In the genomic region with DNA sequence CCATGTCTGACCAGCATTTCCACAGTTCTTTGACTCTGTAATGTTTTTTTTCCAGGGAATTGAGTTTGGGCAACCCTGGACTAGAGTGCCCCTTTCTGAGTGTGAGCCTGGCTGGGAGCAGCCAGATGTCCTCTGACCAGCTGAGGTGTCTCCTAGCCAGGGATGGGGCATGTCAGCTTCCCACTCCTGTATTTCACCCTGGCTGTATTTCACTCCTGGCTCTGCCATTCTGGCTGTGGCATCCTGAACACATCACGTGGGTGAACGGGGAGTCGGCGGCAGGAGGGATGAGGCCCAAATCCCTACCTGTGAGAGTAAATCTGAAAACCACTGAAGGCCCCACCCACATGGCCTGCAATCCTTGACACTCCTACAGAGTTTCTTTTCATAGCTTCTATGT, we compare ENCODE assay signal across 8 cellular contexts. TPM values are rescaled to one million over a fixed set of nuclear protein-coding genes. Genes with fewer than 3 reads are reported as not detected.
DNase-seq lines count a peak whose midpoint lies in the region; ATAC-seq and TF ChIP-seq lines count a peak whose summit lies in the region.

No MANE protein-coding gene starts in this region.

- DNase-seq in Jurkat, Clone E6-1 (ENCODE audit: low read depth, low spot score): no peak
- DNase-seq in osteoblast (ENCODE audit: insufficient read length, low spot score, missing footprints) (no peak), T-helper 9 cell (no peak), NCI-H446 (lab: John Stamatoyannopoulos, UW) (no peak)

- peak overlapping the region; percentile 83; the same call in 1 of the 2 replicates for H3K27ac ChIP-seq in C4-2B
- H3K27ac ChIP-seq in cingulate gyrus (ENCODE audit: low read depth, low read length): peak overlapping the region; percentile 39
- peak overlapping the region; percentile 8 for H3K27ac ChIP-seq in osteoblast (ENCODE audit: low read depth, low read length)

- H3K4me3 ChIP-seq in Jurkat, Clone E6-1 (ENCODE audit: low read length): peak overlapping the region; percentile 33
- H3K4me3 ChIP-seq in osteoblast (ENCODE audit: insufficient read depth, low read length): no peak overlapping the region

- H4K20me1 ChIP-seq in osteoblast (ENCODE audit: insufficient read depth, low read length): no peaks in the 10 kb centered on the region

- H3K4me1 ChIP-seq in osteoblast (ENCODE audit: insufficient read depth, low read length): peaks cover 28% of the 10 kb centered on the region

- H3K27me3 ChIP-seq in osteoblast (ENCODE audit: insufficient read depth, low read length): no peaks in the 10 kb centered on the region

- peaks cover 30% of the 10 kb centered on the region for H3K36me3 ChIP-seq in osteoblast (ENCODE audit: insufficient read depth, low read length)

- H3K4me2 ChIP-seq in osteoblast (ENCODE audit: insufficient read depth, low read length): no peak overlapping the region

- no peak overlapping the region for H2AFZ ChIP-seq in osteoblast (ENCODE audit: low read length)

- H3K9me3 ChIP-seq in osteoblast (ENCODE audit: low read depth, low read length): no peaks in the 10 kb centered on the region

- no peak for ATAC-seq in HG02973 (IDR thresholded peaks at IDR 0.05; ENCODE audit: unreplicated experiment)
- no peak for ATAC-seq in GM21786 (IDR thresholded peaks at IDR 0.05; ENCODE audit: unreplicated experiment)

- TF ChIP-seq CTCF in C4-2B (conservative IDR thresholded peaks at IDR 0.05): no peak
- TF ChIP-seq CTCF in osteoblast (IDR thresholded peaks at IDR 0.05; ENCODE audit: extremely low read depth, low read depth, low read length): no peak

- no peaks in the 10 kb centered on the region for H3K79me2 ChIP-seq in osteoblast (ENCODE audit: insufficient read depth, low read length)

RNA-seq across cellular contexts. Expression of gene KDM8, which starts 31.3 kb away (rescaled TPM):
- 7.9 TPM for polyA plus RNA-seq in Jurkat, Clone E6-1 (2012; ENCODE audit: insufficient read depth, insufficient read length)
- 2.9 and 6.2 TPM in 2 replicates for total RNA-seq in osteoblast

RNA-seq across cellular contexts. Expression of gene NSMCE1, which starts 34.0 kb away (rescaled TPM):
- 152 TPM for polyA plus RNA-seq in Jurkat, Clone E6-1 (2012; ENCODE audit: insufficient read depth, insufficient read length)
- total RNA-seq in osteoblast: 57.9 and 71.3 TPM in 2 replicates

Comparison
In these comparisons a context has a peak if more than half of its experiments do, and no peak if none do; other contexts are left out.
1. H3K27ac ChIP-seq: peak in every context shown above with its lines; median percentile 83 in C4-2B; 39 in cingulate gyrus; 8 in osteoblast.